In the genomic region with DNA sequence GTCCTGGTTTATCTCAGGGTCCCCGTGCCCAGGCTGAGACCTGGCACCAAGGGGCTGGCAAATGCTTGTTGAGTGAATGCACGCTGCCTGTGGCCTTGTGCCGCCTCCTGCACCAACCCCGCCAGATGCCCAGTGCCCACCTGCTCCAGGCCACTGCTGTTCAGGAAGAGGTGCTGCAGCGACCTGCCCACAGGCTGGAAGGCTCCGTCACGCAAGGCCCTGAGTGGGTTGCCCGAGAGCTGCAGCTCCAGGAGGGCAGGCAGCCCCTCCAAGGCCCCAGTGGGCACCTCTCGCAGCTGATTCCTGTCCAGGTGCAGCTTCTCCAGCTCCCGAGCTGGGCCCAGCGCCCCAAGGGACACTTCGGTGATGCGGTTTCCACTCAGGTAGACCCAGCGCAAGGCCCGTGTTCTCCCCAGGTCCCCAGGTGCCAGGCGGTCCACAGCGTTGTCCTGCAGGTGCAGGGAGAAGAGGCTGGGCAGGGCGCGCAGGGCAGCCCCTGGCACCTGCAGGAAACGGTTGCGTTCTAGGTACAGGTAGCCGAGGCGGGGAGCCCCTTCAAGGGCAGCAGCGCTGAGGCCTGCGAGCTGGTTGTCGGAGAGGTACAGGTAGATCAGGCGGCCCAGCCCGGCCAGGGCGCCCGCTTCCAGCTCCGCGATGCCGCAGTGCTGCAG, we compare ENCODE assay signal across 9 cellular contexts. TPM values are rescaled to one million over a fixed set of nuclear protein-coding genes. Genes with fewer than 3 reads are reported as not detected.
DNase-seq lines count a peak whose midpoint lies in the region; ATAC-seq and TF ChIP-seq lines count a peak whose summit lies in the region.
"Had no signal": no experiment of that assay in that cellular context is flagged by ENCODE, and none has a peak within 500 bp of the region (broad histone marks: within the 10 kb centered on the region; RNA-seq: fewer than 3 reads in every experiment).

No MANE protein-coding gene starts in this region.

- H3K27ac Mint-ChIP-seq in T-helper 1 cell treated with Interleukin-12 subunit alpha and Interleukin-12 subunit beta and Interleukin-4 antibody, amounts not matched to agents 30 μg/mL and 1 μg/mL, for 36 hours, result no peak overlapping the region
- peak overlapping the region; percentile 58 for H3K27ac Mint-ChIP-seq in activated naive CD8-positive, alpha-beta T cell

- peak overlapping the region; percentile 66 for H3K27ac ChIP-seq in suprapubic skin

- H3K36me3 Mint-ChIP-seq in T-helper 1 cell treated with Interleukin-12 subunit alpha and Interleukin-12 subunit beta and Interleukin-4 antibody, amounts not matched to agents 30 μg/mL and 1 μg/mL, for 36 hours (ENCODE audit: low read depth), result peaks cover 3% of the 10 kb centered on the region
- no peaks in the 10 kb centered on the region for H3K36me3 Mint-ChIP-seq in activated naive CD8-positive, alpha-beta T cell

- peak overlapping the region; percentile 69 for H3K4me3 Mint-ChIP-seq in T-helper 1 cell treated with Interleukin-12 subunit alpha and Interleukin-12 subunit beta and Interleukin-4 antibody, amounts not matched to agents 30 μg/mL and 1 μg/mL, for 36 hours
- peak overlapping the region; percentile 70 for H3K4me3 Mint-ChIP-seq in activated naive CD8-positive, alpha-beta T cell

- H3K4me1 ChIP-seq in suprapubic skin, result peaks cover 30% of the 10 kb centered on the region

- WGBS in suprapubic skin, result 25% methylated on average over 8 of the region's 33 CpGs

- DNase-seq in T-helper 1 cell (no peak), kidney epithelial cell (ENCODE audit: low read depth) (no peak), suprapubic skin (ENCODE audit: low spot score in 2 of 2) (no peak), DMS53 treated with DMSO at 0.1 percent for 48 hours (lab: John Stamatoyannopoulos, UW; ENCODE audit: unreplicated experiment) (no peak), iPS-NIHi11 (ENCODE audit: low spot score) (no peak)

- H3K36me3 ChIP-seq in kidney epithelial cell (ENCODE audit: control insufficient read depth, insufficient read depth, low read length) (no peaks in the 10 kb centered on the region), suprapubic skin (no peaks in the 10 kb centered on the region)

- TF ChIP-seq EP300 in suprapubic skin (IDR thresholded peaks at IDR 0.05), result no peak

- TF ChIP-seq POLR2A in suprapubic skin (IDR thresholded peaks at IDR 0.05), result no peak

- ATAC-seq in GM21737 (IDR thresholded peaks at IDR 0.05; ENCODE audit: unreplicated experiment), result no peak

- H3K4me3 ChIP-seq in kidney epithelial cell (ENCODE audit: low read depth, low read length), result peak overlapping the region; percentile 26
- peak overlapping the region; percentile 69 for H3K4me3 ChIP-seq in suprapubic skin

- no peaks in the 10 kb centered on the region for H3K9me3 Mint-ChIP-seq in T-helper 1 cell treated with Interleukin-12 subunit alpha and Interleukin-12 subunit beta and Interleukin-4 antibody, amounts not matched to agents 30 μg/mL and 1 μg/mL, for 36 hours
- H3K9me3 Mint-ChIP-seq in activated naive CD8-positive, alpha-beta T cell (ENCODE audit: low read depth), result no peaks in the 10 kb centered on the region

- H3K27me3 ChIP-seq in kidney epithelial cell (ENCODE audit: control insufficient read depth, insufficient read depth, low read length) (no peaks in the 10 kb centered on the region), suprapubic skin (no peaks in the 10 kb centered on the region)

- H3K27me3 Mint-ChIP-seq in T-helper 1 cell treated with Interleukin-12 subunit alpha and Interleukin-12 subunit beta and Interleukin-4 antibody, amounts not matched to agents 30 μg/mL and 1 μg/mL, for 36 hours (ENCODE audit: low read depth), result peaks cover 4% of the 10 kb centered on the region
- H3K27me3 Mint-ChIP-seq in activated naive CD8-positive, alpha-beta T cell, result no peaks in the 10 kb centered on the region

- H3K4me1 Mint-ChIP-seq in T-helper 1 cell treated with Interleukin-12 subunit alpha and Interleukin-12 subunit beta and Interleukin-4 antibody, amounts not matched to agents 30 μg/mL and 1 μg/mL, for 36 hours (ENCODE audit: low read depth), result peaks cover 4% of the 10 kb centered on the region
- H3K4me1 Mint-ChIP-seq in activated naive CD8-positive, alpha-beta T cell (ENCODE audit: low read depth), result peaks cover 10% of the 10 kb centered on the region

- H3K9me3 ChIP-seq in suprapubic skin, result no peaks in the 10 kb centered on the region

- TF ChIP-seq CTCF in kidney epithelial cell (IDR thresholded peaks at IDR 0.05; ENCODE audit: insufficient read depth, low read length, poor library complexity, severe bottlenecking), result no peak
- no peak for TF ChIP-seq CTCF in suprapubic skin (IDR thresholded peaks at IDR 0.05)

RNA-seq across cellular contexts. Expression of gene CHADL, which starts 3.6 kb away (rescaled TPM):
- total RNA-seq in kidney epithelial cell (1.6 and 1.8 TPM in 2 replicates), suprapubic skin (10 to 100 TPM in 3 of 4 donors, 1 to 10 TPM in 1; 9.5 to 18.8 (median 15.7) TPM)
- total RNA-seq: RPMI7951 had no signal

RNA-seq across cellular contexts. Expression of gene L3MBTL2, which starts 32.1 kb away (rescaled TPM):
- total RNA-seq in kidney epithelial cell (28.5 and 30.3 TPM in 2 replicates), suprapubic skin (10 to 100 TPM; 13.2 to 36.5 (median 17.4) TPM)

RNA-seq across cellular contexts. Expression of gene RANGAP1, which starts 48.8 kb away (rescaled TPM):
- 131 and 133 TPM in 2 replicates for total RNA-seq in kidney epithelial cell
- 100 to 1,000 TPM; 112 to 120 (median 114) TPM for total RNA-seq in suprapubic skin
